In genomic region chr5:35876454-35876853, GRCh38 we compare ENCODE assay signal across 1 cellular context.
TF ChIP-seq lines count a peak whose summit lies in the region.

No MANE protein-coding gene starts in this region.

TF ChIP-seq in IMR-90, 13 proteins besides CTCF, POLR2A, EP300 and RAD21 (continued from another document):
- TF ChIP-seq MAFK (IDR thresholded peaks at IDR 0.05; ENCODE audit: low read depth, low read length) (no peak), BHLHE40 (IDR thresholded peaks at IDR 0.05; ENCODE audit: low read depth, low read length) (no peak), MAZ (IDR thresholded peaks at IDR 0.05; ENCODE audit: borderline replicate concordance, low read depth, low read length) (no peak)
